ENCODE assay signal across 23 cellular contexts in the genomic region with DNA sequence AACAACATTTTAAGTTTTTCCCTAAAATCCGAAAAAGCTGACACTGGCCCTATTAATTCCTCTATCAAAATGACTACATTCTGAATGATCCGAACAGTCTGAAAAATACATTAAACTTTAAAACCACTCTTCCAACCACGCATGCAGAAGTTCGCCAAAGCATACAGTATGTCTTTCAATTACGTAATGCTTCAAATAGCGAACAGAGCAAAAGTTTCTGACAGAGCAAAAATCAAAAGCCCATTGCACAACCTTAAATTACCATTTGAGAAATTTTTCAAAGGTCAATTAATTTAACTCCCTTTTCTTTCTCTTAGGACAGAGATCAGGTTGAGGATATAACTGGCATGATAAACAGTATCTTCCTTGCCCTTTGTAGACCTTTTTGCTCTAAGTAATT. TPM values are rescaled to one million over a fixed set of nuclear protein-coding genes. Genes with fewer than 3 reads are reported as not detected.
"Had no signal": no experiment of that assay in that cellular context is flagged by ENCODE, and none has a peak within 500 bp of the region (broad histone marks: within the 10 kb centered on the region; RNA-seq: fewer than 3 reads in every experiment).

No MANE protein-coding gene starts in this region.

- ATAC-seq: activated CD8-positive, alpha-beta memory T cell treated with anti-CD3 and anti-CD28 coated beads, Interleukin-2, amount 10 ng/mL, durations not matched to agents 7 days and 5 days; activated T-helper 17 cell treated with anti-CD3 and anti-CD28 coated beads, Interleukin-2, amount 50 U/mL, for 72 hours; body of pancreas; left colon; sciatic nerve; stimulated activated naive B cell treated with anti-CD40 and anti-IgM and Interleukin-4, amounts not matched to agents 10 μg/mL and 1 μg/mL and 100 μg/mL, for 72 hours had no signal

- H3K4me3 ChIP-seq: body of pancreas, lung, thoracic aorta had no signal

- H3K27ac Mint-ChIP-seq: activated B cell treated with CpG ODN at 0.5 μM for 24 hours; activated CD4-positive, alpha-beta memory T cell treated with anti-CD3 and anti-CD28 coated beads for 36 hours; activated CD8-positive, alpha-beta memory T cell treated with anti-CD3 and anti-CD28 coated beads, Interleukin-2, amount 10 ng/mL, durations not matched to agents 7 days and 5 days; activated naive CD8-positive, alpha-beta T cell treated with anti-CD3 and anti-CD28 coated beads for 36 hours; activated T-helper 17 cell treated with anti-CD3 and anti-CD28 coated beads, Interleukin-2, amount 50 U/mL, for 72 hours; endodermal cell; stimulated activated naive B cell treated with anti-CD40 and anti-IgM and Interleukin-4, amounts not matched to agents 10 μg/mL and 1 μg/mL and 100 μg/mL, for 72 hours; T-helper 2 cell treated with Interferon-gamma antibody and Interleukin-4, amounts not matched to agents 5 μg/mL and 100 μg/mL, for 36 hours had no signal

- H3K9me3 Mint-ChIP-seq: activated B cell treated with CpG ODN at 0.5 μM for 24 hours; activated CD4-positive, alpha-beta memory T cell treated with anti-CD3 and anti-CD28 coated beads for 36 hours; activated naive CD8-positive, alpha-beta T cell treated with anti-CD3 and anti-CD28 coated beads for 36 hours; activated T-helper 17 cell treated with anti-CD3 and anti-CD28 coated beads, Interleukin-2, amount 50 U/mL, for 72 hours; endodermal cell; neural crest cell; stimulated activated naive B cell treated with anti-CD40 and anti-IgM and Interleukin-4, amounts not matched to agents 10 μg/mL and 1 μg/mL and 100 μg/mL, for 72 hours; T-helper 2 cell treated with Interferon-gamma antibody and Interleukin-4, amounts not matched to agents 5 μg/mL and 100 μg/mL, for 36 hours had no signal

- H3K27ac ChIP-seq: body of pancreas had no signal

- H3K27me3 Mint-ChIP-seq: activated B cell treated with CpG ODN at 0.5 μM for 24 hours; activated CD4-positive, alpha-beta memory T cell treated with anti-CD3 and anti-CD28 coated beads for 36 hours; activated CD8-positive, alpha-beta memory T cell treated with anti-CD3 and anti-CD28 coated beads, Interleukin-2, amount 10 ng/mL, durations not matched to agents 7 days and 5 days; activated naive CD8-positive, alpha-beta T cell treated with anti-CD3 and anti-CD28 coated beads for 36 hours; stimulated activated naive B cell treated with anti-CD40 and anti-IgM and Interleukin-4, amounts not matched to agents 10 μg/mL and 1 μg/mL and 100 μg/mL, for 72 hours had no signal

- H3K36me3 Mint-ChIP-seq: activated CD4-positive, alpha-beta memory T cell treated with anti-CD3 and anti-CD28 coated beads for 36 hours; activated CD8-positive, alpha-beta memory T cell treated with anti-CD3 and anti-CD28 coated beads, Interleukin-2, amount 10 ng/mL, durations not matched to agents 7 days and 5 days; activated naive CD8-positive, alpha-beta T cell treated with anti-CD3 and anti-CD28 coated beads for 36 hours; stimulated activated naive B cell treated with anti-CD40 and anti-IgM and Interleukin-4, amounts not matched to agents 10 μg/mL and 1 μg/mL and 100 μg/mL, for 72 hours had no signal

- H3K4me3 Mint-ChIP-seq: activated B cell treated with CpG ODN at 0.5 μM for 24 hours; activated CD4-positive, alpha-beta memory T cell treated with anti-CD3 and anti-CD28 coated beads for 36 hours; activated CD8-positive, alpha-beta memory T cell treated with anti-CD3 and anti-CD28 coated beads, Interleukin-2, amount 10 ng/mL, durations not matched to agents 7 days and 5 days; activated naive CD8-positive, alpha-beta T cell treated with anti-CD3 and anti-CD28 coated beads for 36 hours; activated T-helper 17 cell treated with anti-CD3 and anti-CD28 coated beads, Interleukin-2, amount 50 U/mL, for 72 hours; endodermal cell; neural crest cell; stimulated activated naive B cell treated with anti-CD40 and anti-IgM and Interleukin-4, amounts not matched to agents 10 μg/mL and 1 μg/mL and 100 μg/mL, for 72 hours; T-helper 2 cell treated with Interferon-gamma antibody and Interleukin-4, amounts not matched to agents 5 μg/mL and 100 μg/mL, for 36 hours had no signal

- H3K9me3 ChIP-seq: body of pancreas, thoracic aorta had no signal

- DNase-seq: activated B cell treated with CpG ODN at 0.5 μM for 24 hours; activated CD4-positive, alpha-beta memory T cell treated with anti-CD3 and anti-CD28 coated beads for 36 hours; activated CD4-positive, alpha-beta T cell treated with anti-CD3 and anti-CD28 coated beads for 4 hours; activated CD8-positive, alpha-beta memory T cell treated with anti-CD3 and anti-CD28 coated beads, Interleukin-2, amount 10 ng/mL, durations not matched to agents 7 days and 5 days; activated naive CD4-positive, alpha-beta T cell; activated naive CD8-positive, alpha-beta T cell treated with anti-CD3 and anti-CD28 coated beads for 36 hours; amygdala; body of pancreas; caudate nucleus; dorsolateral prefrontal cortex; endodermal cell; foreskin melanocyte; glutamatergic neuron; hippocampal formation; left colon; midbrain; stimulated activated naive B cell treated with anti-CD40 and anti-IgM and Interleukin-4, amounts not matched to agents 10 μg/mL and 1 μg/mL and 100 μg/mL, for 72 hours had no signal

- H3K27me3 ChIP-seq: body of pancreas, dorsolateral prefrontal cortex had no signal

- H3K4me1 Mint-ChIP-seq: activated B cell treated with CpG ODN at 0.5 μM for 24 hours; activated CD8-positive, alpha-beta memory T cell treated with anti-CD3 and anti-CD28 coated beads, Interleukin-2, amount 10 ng/mL, durations not matched to agents 7 days and 5 days; activated naive CD8-positive, alpha-beta T cell treated with anti-CD3 and anti-CD28 coated beads for 36 hours; activated T-helper 17 cell treated with anti-CD3 and anti-CD28 coated beads, Interleukin-2, amount 50 U/mL, for 72 hours; stimulated activated naive B cell treated with anti-CD40 and anti-IgM and Interleukin-4, amounts not matched to agents 10 μg/mL and 1 μg/mL and 100 μg/mL, for 72 hours had no signal

RNA-seq across cellular contexts. Expression of gene LRIG3, which starts 33.2 kb away (rescaled TPM):
- total RNA-seq: activated B cell treated with CpG ODN at 0.5 μM for 24 hours; activated naive CD8-positive, alpha-beta T cell treated with anti-CD3 and anti-CD28 coated beads for 36 hours; activated T-helper 17 cell treated with anti-CD3 and anti-CD28 coated beads, Interleukin-2, amount 50 U/mL, for 72 hours had no signal
